In the genomic region with DNA sequence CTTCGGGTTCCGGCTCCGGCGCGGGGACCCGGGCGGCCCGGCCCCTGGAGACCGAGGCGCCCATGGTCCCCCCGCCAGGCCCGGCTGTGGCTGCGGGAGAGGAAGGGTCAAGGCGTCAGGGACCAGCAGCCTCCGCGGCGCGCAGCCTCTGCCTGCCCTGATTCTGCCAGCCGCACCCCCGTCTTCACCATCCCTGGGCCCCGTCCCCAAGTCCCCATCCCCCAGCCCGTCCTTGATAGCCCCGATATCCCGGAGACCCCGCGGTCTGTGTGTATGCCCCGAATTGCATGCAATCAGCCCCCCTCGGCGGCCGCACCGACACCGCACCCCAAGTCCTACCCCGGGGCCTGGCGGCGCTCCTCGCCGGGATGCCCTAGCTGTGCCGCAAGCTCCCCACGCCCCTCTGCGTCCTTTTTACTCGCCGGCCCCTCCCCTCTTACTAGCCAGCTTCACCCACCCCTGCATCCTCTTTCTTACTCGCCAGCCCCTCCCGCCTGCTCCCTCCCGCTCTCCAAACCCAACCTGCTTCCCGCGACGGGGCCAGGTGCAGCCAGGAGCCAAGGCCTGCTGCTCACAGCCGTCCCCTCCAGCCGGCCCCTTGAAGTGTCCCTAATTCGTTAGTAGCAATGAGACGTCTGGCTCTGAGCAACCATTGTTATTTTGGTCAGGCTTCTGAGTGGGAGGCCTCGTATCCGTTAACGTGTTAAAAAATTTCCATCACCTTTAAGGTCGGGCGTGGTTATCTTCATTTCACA, we compare ENCODE assay signal across 8 cellular contexts. TPM values are rescaled to one million over a fixed set of nuclear protein-coding genes. Genes with fewer than 3 reads are reported as not detected.
DNase-seq lines count a peak whose midpoint lies in the region; ATAC-seq, FAIRE-seq and TF ChIP-seq lines count a peak whose summit lies in the region.

A gene with protein sequence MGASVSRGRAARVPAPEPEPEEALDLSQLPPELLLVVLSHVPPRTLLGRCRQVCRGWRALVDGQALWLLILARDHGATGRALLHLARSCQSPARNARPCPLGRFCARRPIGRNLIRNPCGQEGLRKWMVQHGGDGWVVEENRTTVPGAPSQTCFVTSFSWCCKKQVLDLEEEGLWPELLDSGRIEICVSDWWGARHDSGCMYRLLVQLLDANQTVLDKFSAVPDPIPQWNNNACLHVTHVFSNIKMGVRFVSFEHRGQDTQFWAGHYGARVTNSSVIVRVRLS (minus strand): TSS at position 386 of the 755 bp plus-strand sequence. CDS start 322 bp downstream, at position 64.

- peak within 1 kb of the TSS; percentile 61; the same call in 1 of the 2 replicates for H3K27ac ChIP-seq in HUES64 (ENCODE audit: low read depth, low read length)
- H3K27ac ChIP-seq in foreskin keratinocyte = no peak within 1 kb of the TSS

- H3K9me3 Mint-ChIP-seq in activated CD8-positive, alpha-beta T cell treated with anti-CD3 and anti-CD28 coated beads, Interleukin-2, amount 10 ng/mL, durations not matched to agents 7 days and 5 days (ENCODE audit: insufficient read depth) = no peaks in the 10 kb centered on the region
- H3K9me3 Mint-ChIP-seq in natural killer cell = no peaks in the 10 kb centered on the region

- no peak for TF ChIP-seq CTCF in foreskin keratinocyte (conservative IDR thresholded peaks at IDR 0.05)
- no peak for TF ChIP-seq CTCF in natural killer cell (IDR thresholded peaks at IDR 0.05)

- no peak for FAIRE-seq in GM12892 (lab: Jason Lieb, UNC)

- peaks cover 11% of the 10 kb centered on the region for H3K4me1 Mint-ChIP-seq in activated CD8-positive, alpha-beta T cell treated with anti-CD3 and anti-CD28 coated beads, Interleukin-2, amount 10 ng/mL, durations not matched to agents 7 days and 5 days (ENCODE audit: low read depth)
- H3K4me1 Mint-ChIP-seq in natural killer cell = peaks cover 0 to 13% of the 10 kb centered on the region in 2 donors

- TF ChIP-seq POLR2A in GM12892 (IDR thresholded peaks at IDR 0.05; ENCODE audit: low read depth, low read length) = no peak

- H3K36me3 Mint-ChIP-seq in activated CD8-positive, alpha-beta T cell treated with anti-CD3 and anti-CD28 coated beads, Interleukin-2, amount 10 ng/mL, durations not matched to agents 7 days and 5 days (ENCODE audit: low read depth) = no peaks in the 10 kb centered on the region
- H3K36me3 Mint-ChIP-seq in natural killer cell = no peaks in the 10 kb centered on the region

- H3K4me1 ChIP-seq in HUES64 (ENCODE audit: insufficient read depth, low read length) (0 out of 2 replicates have a peak, but pooled peaks cover 7% of the 10 kb centered on the region), foreskin keratinocyte (no peaks in the 10 kb centered on the region)

- H3K4me3 Mint-ChIP-seq in activated CD8-positive, alpha-beta T cell treated with anti-CD3 and anti-CD28 coated beads, Interleukin-2, amount 10 ng/mL, durations not matched to agents 7 days and 5 days = peak within 1 kb of the TSS; percentile 53
- peak within 1 kb of the TSS; percentile 73 for H3K4me3 Mint-ChIP-seq in natural killer cell

- peak within 1 kb of the TSS; percentile 40 for H3K9ac ChIP-seq in HUES64 (ENCODE audit: low read depth, low read length)

- POLR2A ChIA-PET in activated CD8-positive, alpha-beta T cell treated with anti-CD3 and anti-CD28 coated beads, Interleukin-2, amount 10 ng/mL, durations not matched to agents 7 days and 5 days (lab: Charles Lee) = no interaction called here

- peak within 1 kb of the TSS; percentile 66 for H3K4me3 ChIP-seq in HUES64 (ENCODE audit: low read length)

- DNase-seq in COLO668 (lab: John Stamatoyannopoulos, UW; ENCODE audit: unreplicated experiment) (peak; percentile 30), foreskin keratinocyte (peak; percentile 11 to 42), natural killer cell (no peak), COLO829 (ENCODE audit: low spot score) (no peak), dedifferentiated amniotic fluid mesenchymal stem cell (ENCODE audit: extremely low spot score) (no peak), GM12892 (ENCODE audit: insufficient read length) (no peak)
- no peak for DNase-seq in activated CD8-positive, alpha-beta T cell treated with anti-CD3 and anti-CD28 coated beads, Interleukin-2, amount 10 ng/mL, durations not matched to agents 7 days and 5 days

- H3K27me3 ChIP-seq in HUES64 (ENCODE audit: insufficient read depth, low read length) (no peaks in the 10 kb centered on the region; the same call in 1 of the 2 replicates), foreskin keratinocyte (no peaks in the 10 kb centered on the region)

- no peak for ATAC-seq in activated CD8-positive, alpha-beta T cell treated with anti-CD3 and anti-CD28 coated beads, Interleukin-2, amount 10 ng/mL, durations not matched to agents 7 days and 5 days
- ATAC-seq in foreskin keratinocyte (no peak), natural killer cell (no peak)

- CTCF ChIA-PET in activated CD8-positive, alpha-beta T cell treated with anti-CD3 and anti-CD28 coated beads, Interleukin-2, amount 10 ng/mL, durations not matched to agents 7 days and 5 days (lab: Charles Lee) = interaction anchor here (1.1 kb wide), 1 partner anchor 20 kb away, joined by 3 read pairs; no protein-coding TSS in a partner anchor

- 3% methylated on average over 57 of the region's 57 CpGs for WGBS in HUES64

- intact Hi-C loops in natural killer cell (cut with micrococcal nuclease) = no loop called here

- peaks cover 5% of the 10 kb centered on the region; the same call in 1 of the 2 replicates for H3K9me3 ChIP-seq in HUES64 (ENCODE audit: insufficient read depth, low read depth, low read length)

- no peak within 1 kb of the TSS for H3K27ac Mint-ChIP-seq in activated CD8-positive, alpha-beta T cell treated with anti-CD3 and anti-CD28 coated beads, Interleukin-2, amount 10 ng/mL, durations not matched to agents 7 days and 5 days
- H3K27ac Mint-ChIP-seq in natural killer cell = peak within 1 kb of the TSS in 1 of 2 donors; percentile 18

- H3K27me3 Mint-ChIP-seq in activated CD8-positive, alpha-beta T cell treated with anti-CD3 and anti-CD28 coated beads, Interleukin-2, amount 10 ng/mL, durations not matched to agents 7 days and 5 days (ENCODE audit: low read depth) = peaks cover 34% of the 10 kb centered on the region
- H3K27me3 Mint-ChIP-seq in natural killer cell (ENCODE audit: low read depth in 2 of 2) = peaks cover 0 to 8% of the 10 kb centered on the region in 2 donors

- H3K36me3 ChIP-seq in HUES64 (ENCODE audit: insufficient read depth, low read length) = peaks cover 6% of the 10 kb centered on the region

RNA-seq across cellular contexts. Expression of the gene that starts here (rescaled TPM):
- polyA plus RNA-seq in HUES64 (2013, experiment 1 of 2) = 3.6 TPM
- 5.3 TPM for polyA plus RNA-seq in HUES64 (2013, experiment 2 of 2)
- not detected for total RNA-seq in activated CD8-positive, alpha-beta T cell treated with anti-CD3 and anti-CD28 coated beads, Interleukin-2, amount 10 ng/mL, durations not matched to agents 7 days and 5 days
- 8.7 and 9.0 TPM in 2 replicates for total RNA-seq in foreskin keratinocyte
- polyA plus RNA-seq in foreskin keratinocyte = 9.2 and 9.4 TPM in 2 replicates
- under 1 TPM in 2 of 3 donors, not detected in 1; 0.23 to 0.38 TPM for total RNA-seq in natural killer cell
- polyA plus RNA-seq in GM12892 (2012; ENCODE audit: missing spikeins) = 2.1 TPM

Comparison
In these comparisons a context has a peak if more than half of its experiments do, and no peak if none do; other contexts are left out.
1. DNase-seq: peak in COLO668 (single experiment) and foreskin keratinocyte (2 of 2); none in activated CD8-positive, alpha-beta T cell treated with anti-CD3 and anti-CD28 coated beads, Interleukin-2, amount 10 ng/mL, durations not matched to agents 7 days and 5 days (single experiment), natural killer cell (single experiment), COLO829 (single experiment), dedifferentiated amniotic fluid mesenchymal stem cell (single experiment) and GM12892 (single experiment).